10 cellular contexts compared by ENCODE assay signal in genomic region chr9:104969116-104969515, GRCh38. TPM values are rescaled to one million over a fixed set of nuclear protein-coding genes. Genes with fewer than 3 reads are reported as not detected.
DNase-seq lines count a peak whose midpoint lies in the region; ATAC-seq, FAIRE-seq and TF ChIP-seq lines count a peak whose summit lies in the region.
"Had no signal": no experiment of that assay in that cellular context is flagged by ENCODE, and none has a peak within 500 bp of the region (broad histone marks: within the 10 kb centered on the region; RNA-seq: fewer than 3 reads in every experiment).

No MANE protein-coding gene starts in this region.

- FAIRE-seq in frontal cortex (lab: Jason Lieb, UNC), result no peak

- H3K36me3 ChIP-seq in ES-I3 (ENCODE audit: insufficient read depth, low read length) (no peaks in the 10 kb centered on the region), cardiac muscle cell (no peaks in the 10 kb centered on the region), parathyroid adenoma (ENCODE audit: control insufficient read depth, insufficient read depth, low read length) (no peaks in the 10 kb centered on the region)

- H3K9me3 ChIP-seq in ES-I3 (ENCODE audit: control insufficient read depth, insufficient read depth, low read length) (no peaks in the 10 kb centered on the region), cardiac muscle cell (ENCODE audit: low read depth) (no peaks in the 10 kb centered on the region), parathyroid adenoma (ENCODE audit: control insufficient read depth, low read length) (no peaks in the 10 kb centered on the region)

- H3K27me3 ChIP-seq in cardiac muscle cell (no peaks in the 10 kb centered on the region), parathyroid adenoma (ENCODE audit: control insufficient read depth, insufficient read depth, low read length) (no peaks in the 10 kb centered on the region)

- no peak for DNase-seq in cardiac muscle cell (ENCODE audit: low read depth in 1 of 2, low spot score in 1 of 2)
- no peak for DNase-seq in frontal cortex (ENCODE audit: low spot score in 2 of 2)
- DNase-seq in omental fat pad (ENCODE audit: low spot score), result no peak
- DNase-seq in DMS53 treated with DMSO at 0.1 percent for 48 hours (lab: John Stamatoyannopoulos, UW; ENCODE audit: unreplicated experiment), result no peak
- DNase-seq in activated gamma-delta T cell (lab: John Stamatoyannopoulos, UW), result no peak
- DNase-seq: NCI-H187; stimulated activated CD4-positive, alpha-beta T cell treated with anti-CD3 and anti-CD28 coated beads, Interleukin-2, amount 100 ng/mL, for 24 hours had no signal

- H3K4me3 ChIP-seq in cardiac muscle cell, result no peak overlapping the region
- no peak overlapping the region for H3K4me3 ChIP-seq in parathyroid adenoma (ENCODE audit: low read depth, low read length)

- TF ChIP-seq CTCF in VCaP (conservative IDR thresholded peaks at IDR 0.05) (no peak), cardiac muscle cell (IDR thresholded peaks at IDR 0.05; ENCODE audit: low read depth, low read length) (no peak), parathyroid adenoma (IDR thresholded peaks at IDR 0.05) (no peak), omental fat pad (IDR thresholded peaks at IDR 0.05) (no peak)

- H3K27ac ChIP-seq in VCaP (peak overlapping the region; percentile 48; the same call in 1 of the 2 replicates), cardiac muscle cell (peak overlapping the region; percentile 98), parathyroid adenoma (peak overlapping the region; percentile 82)

- no peak overlapping the region for H3K4me2 ChIP-seq in parathyroid adenoma (ENCODE audit: low read length)

- ATAC-seq in omental fat pad (ENCODE audit: low FRiP score), result no peak

- H3K4me1 ChIP-seq in ES-I3 (ENCODE audit: insufficient read depth, low read length) (peaks cover 20% of the 10 kb centered on the region), cardiac muscle cell (ENCODE audit: low read depth) (peaks cover 5% of the 10 kb centered on the region), parathyroid adenoma (no peaks in the 10 kb centered on the region)

- peak overlapping the region; percentile 99 for H2AFZ ChIP-seq in parathyroid adenoma

- H3K9ac ChIP-seq in ES-I3 (ENCODE audit: low read depth, low read length) (peak overlapping the region; percentile 89; the same call in 1 of the 2 replicates), parathyroid adenoma (no peak overlapping the region)

- H3K79me2 ChIP-seq in parathyroid adenoma, result no peaks in the 10 kb centered on the region

RNA-seq across cellular contexts. Expression of gene ABCA1, which starts 41.2 kb away (rescaled TPM):
- 12.6 and 23.0 TPM in 2 replicates for total RNA-seq in cardiac muscle cell
- 2.5 and 6.7 TPM in 2 replicates for polyA plus RNA-seq in cardiac muscle cell
- total RNA-seq in frontal cortex, result 28.5 TPM
- 100 to 1,000 TPM in 3 of 4 donors, 10 to 100 TPM in 1; 87.3 to 188 (median 124) TPM for total RNA-seq in omental fat pad

Comparison
In these comparisons a context has a peak if more than half of its experiments do, and no peak if none do; other contexts are left out.
1. H3K27ac ChIP-seq: peak in every context shown above with its lines; median percentile 98 in cardiac muscle cell; 82 in parathyroid adenoma; 48 in VCaP.